Comparison of ENCODE assay signal across 8 cellular contexts in genomic region chr13:77779461-77780272, GRCh38.
DNase-seq lines count a peak whose midpoint lies in the region; ATAC-seq and TF ChIP-seq lines count a peak whose summit lies in the region.

No MANE protein-coding gene starts in this region.

- ATAC-seq in GM19467 (IDR thresholded peaks at IDR 0.05; ENCODE audit: unreplicated experiment): peak; percentile 68
- peak; percentile 91 for ATAC-seq in HG03460 (IDR thresholded peaks at IDR 0.05; ENCODE audit: unreplicated experiment)
- peak; percentile 70 for ATAC-seq in left ventricle myocardium superior

- H3K27me3 ChIP-seq in adipocyte (replicated peaks; ENCODE audit: control insufficient read depth, insufficient read depth, low read length) (no peaks in the 10 kb centered on the region), sigmoid colon (no peaks in the 10 kb centered on the region)

- peak in 3 of 4 experiments; percentile 32 to 49 (median 37) for TF ChIP-seq CTCF in sigmoid colon (IDR thresholded peaks at IDR 0.05)

- WGBS in sigmoid colon, 2 donors: 3% methylated on average over 3 of the region's 3 CpGs

- DNase-seq in NCI-H2227 (lab: John Stamatoyannopoulos, UW; ENCODE audit: unreplicated experiment) (peak; percentile 7), NCI-H2227 treated with DMSO at 0.1 percent for 48 hours (lab: John Stamatoyannopoulos, UW) (no peak), NCI-H526 (lab: John Stamatoyannopoulos, UW) (peak; percentile 54 to 85), adipocyte (ENCODE audit: low read depth) (peak; percentile 85), left ventricle myocardium superior (no peak), sigmoid colon (no peak)

- no peaks in the 10 kb centered on the region for H3K36me3 ChIP-seq in adipocyte (ENCODE audit: control insufficient read depth, insufficient read depth, low read length, severe bottlenecking)
- no peaks in the 10 kb centered on the region for H3K36me3 ChIP-seq in sigmoid colon

- intact Hi-C loops in left ventricle myocardium superior (cut with micrococcal nuclease): loop anchor here (5.0 kb wide), 1 partner anchor 343 kb away; no protein-coding TSS in a partner anchor
- intact Hi-C loops in sigmoid colon (cut with DNase I): loop anchor here (2.0 kb wide), 1 partner anchor 341 kb away; no protein-coding TSS in a partner anchor

- H3K27ac ChIP-seq in sigmoid colon: no peak overlapping the region

- peak overlapping the region; percentile 15 for H3K9ac ChIP-seq in adipocyte (ENCODE audit: low read length)

- TF ChIP-seq POLR2A in sigmoid colon (IDR thresholded peaks at IDR 0.05): no peak

- no peak for TF ChIP-seq EP300 in sigmoid colon (IDR thresholded peaks at IDR 0.05)

- no peak overlapping the region for H3K4me3 ChIP-seq in adipocyte (ENCODE audit: low read length)
- no peak overlapping the region for H3K4me3 ChIP-seq in sigmoid colon

- H3K9me3 ChIP-seq in adipocyte (ENCODE audit: control insufficient read depth, low read length): no peaks in the 10 kb centered on the region
- H3K9me3 ChIP-seq in sigmoid colon: no peaks in the 10 kb centered on the region

- H3K4me1 ChIP-seq in adipocyte (ENCODE audit: control insufficient read depth, insufficient read depth, low read length) (peaks cover 5% of the 10 kb centered on the region), sigmoid colon (no peaks in the 10 kb centered on the region)

Comparison
In these comparisons a context has a peak if more than half of its experiments do, and no peak if none do; other contexts are left out.
1. DNase-seq: peak in NCI-H2227 (single experiment), NCI-H526 (2 of 2) and adipocyte (single experiment); none in NCI-H2227 treated with DMSO at 0.1 percent for 48 hours (single experiment), left ventricle myocardium superior (single experiment) and sigmoid colon (single experiment).
2. Peak in every context shown above with its lines, with median percentiles within 50 percentile points of each other: ATAC-seq.